3 cellular contexts compared by ENCODE assay signal in genomic region chr17:177155-177554, GRCh38.
TF ChIP-seq lines count a peak whose summit lies in the region.

No MANE protein-coding gene starts in this region.

TF ChIP-seq in SK-N-SH treated with all-trans-retinoic acid at 6 μM for 48 hours, 23 proteins besides CTCF, POLR2A, EP300 and RAD21:
- TF ChIP-seq ZNF8 (CRISPR knock-in tag; IDR thresholded peaks at IDR 0.05): no peak
- peak; percentile 99 for TF ChIP-seq ZNF70 (CRISPR knock-in tag; IDR thresholded peaks at IDR 0.05)

TF ChIP-seq in SK-N-SH, 30 proteins besides CTCF, POLR2A, EP300 and RAD21:
- TF ChIP-seq JUND (IDR thresholded peaks at IDR 0.05) (no peak), MEF2A (IDR thresholded peaks at IDR 0.05; ENCODE audit: borderline replicate concordance, low read depth) (no peak), TAF1 (IDR thresholded peaks at IDR 0.05; ENCODE audit: borderline replicate concordance, low read depth, low read length) (no peak), FOXM1 (IDR thresholded peaks at IDR 0.05; ENCODE audit: low read depth) (no peak), SMC3 (IDR thresholded peaks at IDR 0.05; ENCODE audit: low read depth, low read length) (no peak), CHD2 (IDR thresholded peaks at IDR 0.05; ENCODE audit: low read length, partially characterized antibody) (no peak), NRF1 (IDR thresholded peaks at IDR 0.05; ENCODE audit: low read depth, low read length) (no peak), GABPA (IDR thresholded peaks at IDR 0.05; ENCODE audit: low read depth) (no peak), FOXJ3 (CRISPR knock-in tag; IDR thresholded peaks at IDR 0.05) (no peak), FOSL2 (IDR thresholded peaks at IDR 0.05; ENCODE audit: borderline replicate concordance, low read depth) (no peak), ELF1 (IDR thresholded peaks at IDR 0.05) (no peak), MXI1 (IDR thresholded peaks at IDR 0.05; ENCODE audit: low read depth, low read length) (no peak), YY1 (IDR thresholded peaks at IDR 0.05; ENCODE audit: low read depth) (no peak), SIN3A (IDR thresholded peaks at IDR 0.05; ENCODE audit: borderline replicate concordance, low read depth, low read length) (no peak)
- TF ChIP-seq, protein P1, sequence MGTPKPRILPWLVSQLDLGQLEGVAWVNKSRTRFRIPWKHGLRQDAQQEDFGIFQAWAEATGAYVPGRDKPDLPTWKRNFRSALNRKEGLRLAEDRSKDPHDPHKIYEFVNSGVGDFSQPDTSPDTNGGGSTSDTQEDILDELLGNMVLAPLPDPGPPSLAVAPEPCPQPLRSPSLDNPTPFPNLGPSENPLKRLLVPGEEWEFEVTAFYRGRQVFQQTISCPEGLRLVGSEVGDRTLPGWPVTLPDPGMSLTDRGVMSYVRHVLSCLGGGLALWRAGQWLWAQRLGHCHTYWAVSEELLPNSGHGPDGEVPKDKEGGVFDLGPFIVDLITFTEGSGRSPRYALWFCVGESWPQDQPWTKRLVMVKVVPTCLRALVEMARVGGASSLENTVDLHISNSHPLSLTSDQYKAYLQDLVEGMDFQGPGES (IDR thresholded peaks at IDR 0.05; ENCODE audit: low read depth, low read length): no peak
- TF ChIP-seq, protein P2, sequence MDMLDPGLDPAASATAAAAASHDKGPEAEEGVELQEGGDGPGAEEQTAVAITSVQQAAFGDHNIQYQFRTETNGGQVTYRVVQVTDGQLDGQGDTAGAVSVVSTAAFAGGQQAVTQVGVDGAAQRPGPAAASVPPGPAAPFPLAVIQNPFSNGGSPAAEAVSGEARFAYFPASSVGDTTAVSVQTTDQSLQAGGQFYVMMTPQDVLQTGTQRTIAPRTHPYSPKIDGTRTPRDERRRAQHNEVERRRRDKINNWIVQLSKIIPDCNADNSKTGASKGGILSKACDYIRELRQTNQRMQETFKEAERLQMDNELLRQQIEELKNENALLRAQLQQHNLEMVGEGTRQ (IDR thresholded peaks at IDR 0.05; ENCODE audit: borderline replicate concordance, low read depth, low read length): no peak
- TF ChIP-seq, protein P3, sequence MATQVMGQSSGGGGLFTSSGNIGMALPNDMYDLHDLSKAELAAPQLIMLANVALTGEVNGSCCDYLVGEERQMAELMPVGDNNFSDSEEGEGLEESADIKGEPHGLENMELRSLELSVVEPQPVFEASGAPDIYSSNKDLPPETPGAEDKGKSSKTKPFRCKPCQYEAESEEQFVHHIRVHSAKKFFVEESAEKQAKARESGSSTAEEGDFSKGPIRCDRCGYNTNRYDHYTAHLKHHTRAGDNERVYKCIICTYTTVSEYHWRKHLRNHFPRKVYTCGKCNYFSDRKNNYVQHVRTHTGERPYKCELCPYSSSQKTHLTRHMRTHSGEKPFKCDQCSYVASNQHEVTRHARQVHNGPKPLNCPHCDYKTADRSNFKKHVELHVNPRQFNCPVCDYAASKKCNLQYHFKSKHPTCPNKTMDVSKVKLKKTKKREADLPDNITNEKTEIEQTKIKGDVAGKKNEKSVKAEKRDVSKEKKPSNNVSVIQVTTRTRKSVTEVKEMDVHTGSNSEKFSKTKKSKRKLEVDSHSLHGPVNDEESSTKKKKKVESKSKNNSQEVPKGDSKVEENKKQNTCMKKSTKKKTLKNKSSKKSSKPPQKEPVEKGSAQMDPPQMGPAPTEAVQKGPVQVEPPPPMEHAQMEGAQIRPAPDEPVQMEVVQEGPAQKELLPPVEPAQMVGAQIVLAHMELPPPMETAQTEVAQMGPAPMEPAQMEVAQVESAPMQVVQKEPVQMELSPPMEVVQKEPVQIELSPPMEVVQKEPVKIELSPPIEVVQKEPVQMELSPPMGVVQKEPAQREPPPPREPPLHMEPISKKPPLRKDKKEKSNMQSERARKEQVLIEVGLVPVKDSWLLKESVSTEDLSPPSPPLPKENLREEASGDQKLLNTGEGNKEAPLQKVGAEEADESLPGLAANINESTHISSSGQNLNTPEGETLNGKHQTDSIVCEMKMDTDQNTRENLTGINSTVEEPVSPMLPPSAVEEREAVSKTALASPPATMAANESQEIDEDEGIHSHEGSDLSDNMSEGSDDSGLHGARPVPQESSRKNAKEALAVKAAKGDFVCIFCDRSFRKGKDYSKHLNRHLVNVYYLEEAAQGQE (IDR thresholded peaks at IDR 0.05; ENCODE audit: low read depth, low read length): no peak
- TF ChIP-seq, protein P4, sequence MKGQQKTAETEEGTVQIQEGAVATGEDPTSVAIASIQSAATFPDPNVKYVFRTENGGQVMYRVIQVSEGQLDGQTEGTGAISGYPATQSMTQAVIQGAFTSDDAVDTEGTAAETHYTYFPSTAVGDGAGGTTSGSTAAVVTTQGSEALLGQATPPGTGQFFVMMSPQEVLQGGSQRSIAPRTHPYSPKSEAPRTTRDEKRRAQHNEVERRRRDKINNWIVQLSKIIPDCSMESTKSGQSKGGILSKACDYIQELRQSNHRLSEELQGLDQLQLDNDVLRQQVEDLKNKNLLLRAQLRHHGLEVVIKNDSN (IDR thresholded peaks at IDR 0.05; ENCODE audit: borderline replicate concordance, low read depth): no peak

TF ChIP-seq in K562, 482 proteins besides CTCF, POLR2A, EP300 and RAD21:
- TF ChIP-seq RBM25 (IDR thresholded peaks at IDR 0.05; ENCODE audit: low read depth, low read length, severe bottlenecking) (peak; percentile 17), FOS (IDR thresholded peaks at IDR 0.05; ENCODE audit: extremely low read depth, insufficient read length) (no peak)
